Comparison of ENCODE assay signal across 8 cellular contexts in genomic region chr3:24521306-24522154, GRCh38. TPM values are rescaled to one million over a fixed set of nuclear protein-coding genes. Genes with fewer than 3 reads are reported as not detected.
A peak's percentile ranks its signal among the peaks of the same experiment; 100 is the strongest.
DNase-seq lines count a peak whose midpoint lies in the region; ATAC-seq and TF ChIP-seq lines count a peak whose summit lies in the region.

No MANE protein-coding gene starts in this region.

- peak; percentile 58 for TF ChIP-seq CTCF in chondrocyte (IDR thresholded peaks at IDR 0.05)
- TF ChIP-seq CTCF in kidney epithelial cell (IDR thresholded peaks at IDR 0.05; ENCODE audit: insufficient read depth, low read length, poor library complexity, severe bottlenecking) = no peak
- TF ChIP-seq CTCF in smooth muscle cell (IDR thresholded peaks at IDR 0.05; ENCODE audit: borderline replicate concordance, insufficient read depth, poor library complexity, severe bottlenecking) = no peak

- peaks cover 4% of the 10 kb centered on the region for H3K4me1 ChIP-seq in smooth muscle cell (ENCODE audit: low read depth)

- no peak overlapping the region for H3K27ac Mint-ChIP-seq in chondrocyte (ENCODE audit: unreplicated experiment)

- no peaks in the 10 kb centered on the region for H3K27me3 ChIP-seq in kidney epithelial cell (ENCODE audit: control insufficient read depth, insufficient read depth, low read length)
- peaks cover 60% of the 10 kb centered on the region for H3K27me3 ChIP-seq in smooth muscle cell (ENCODE audit: low read depth)

- H3K36me3 ChIP-seq in kidney epithelial cell (ENCODE audit: control insufficient read depth, insufficient read depth, low read length) (no peaks in the 10 kb centered on the region), smooth muscle cell (ENCODE audit: low read depth) (no peaks in the 10 kb centered on the region)

- H3K9me3 ChIP-seq in smooth muscle cell (replicated peaks; ENCODE audit: low read depth) = no peaks in the 10 kb centered on the region

- H3K4me3 Mint-ChIP-seq in chondrocyte (ENCODE audit: unreplicated experiment) = peak overlapping the region; percentile 64

- H3K27me3 Mint-ChIP-seq in chondrocyte (ENCODE audit: low read depth) = peaks cover 15% of the 10 kb centered on the region

- peak overlapping the region; percentile 48 for H3K9ac ChIP-seq in smooth muscle cell (ENCODE audit: low read depth)

- no peaks in the 10 kb centered on the region for H3K9me3 Mint-ChIP-seq in chondrocyte (ENCODE audit: low read depth)

- DNase-seq in Daoy (ENCODE audit: low read depth) (peak; percentile 40), KBM-7 (peak; percentile 41), chondrocyte (ENCODE audit: low spot score) (peak; percentile 79), kidney epithelial cell (ENCODE audit: low read depth) (no peak), smooth muscle cell (lab: John Stamatoyannopoulos, UW; ENCODE audit: unreplicated experiment) (peak; percentile 26)

- no peaks in the 10 kb centered on the region for H3K36me3 Mint-ChIP-seq in chondrocyte (ENCODE audit: low read depth)

- H3F3A ChIP-seq in smooth muscle cell (ENCODE audit: low read depth) = peaks cover 15% of the 10 kb centered on the region

- H4K20me1 ChIP-seq in smooth muscle cell (ENCODE audit: low read depth) = no peaks in the 10 kb centered on the region

- WGBS in smooth muscle cell (ENCODE audit: low lambda C conversion rate) = 2% methylated on average over 54 of the region's 86 CpGs

- H2AFZ ChIP-seq in smooth muscle cell (ENCODE audit: low read depth) = peak overlapping the region; percentile 98

- H3K27ac ChIP-seq in smooth muscle cell (ENCODE audit: low read depth) = no peak overlapping the region

- H3K4me2 ChIP-seq in smooth muscle cell = peak overlapping the region; percentile 99

- no peaks in the 10 kb centered on the region for H3K79me2 ChIP-seq in smooth muscle cell (ENCODE audit: low read depth)

- H3K4me1 Mint-ChIP-seq in chondrocyte (ENCODE audit: low read depth) = peaks cover 4% of the 10 kb centered on the region

- H3K4me3 ChIP-seq in kidney epithelial cell (ENCODE audit: low read depth, low read length) (peak overlapping the region; percentile 52), smooth muscle cell (peak overlapping the region; percentile 80)

- no peak for ATAC-seq in HG03342 (IDR thresholded peaks at IDR 0.05; ENCODE audit: unreplicated experiment)
- ATAC-seq in HG02852 (IDR thresholded peaks at IDR 0.05; ENCODE audit: unreplicated experiment) = no peak
- ATAC-seq in HG03442 (IDR thresholded peaks at IDR 0.05; ENCODE audit: unreplicated experiment) = no peak

- in situ Hi-C loops in KBM-7 (cut with MboI; ENCODE audit: low pct_unique_long_range_greater_than_20kb, low sequenced_read_pairs) = no loop called here

RNA-seq across cellular contexts. Expression of gene THRB, which starts 26.9 kb away (rescaled TPM):
- 0.15 and 0.86 TPM in 2 replicates for total RNA-seq in Daoy (2014; rRNA removed; shearing (Covaris generic))
- 3.1 to 3.8 TPM (median 3.5 TPM) in 3 replicates for total RNA-seq in chondrocyte
- total RNA-seq in kidney epithelial cell = 2.0 and 3.1 TPM in 2 replicates
- total RNA-seq in smooth muscle cell = 14.3 and 43.8 TPM in 2 replicates
- polyA plus RNA-seq in smooth muscle cell = 5.6 and 11.2 TPM in 2 replicates
